In genomic region chr9:134305533-134305932, GRCh38 we compare ENCODE assay signal across 23 cellular contexts.
"Had no signal": no experiment of that assay in that cellular context is flagged by ENCODE, and none has a peak within 500 bp of the region (broad histone marks: within the 10 kb centered on the region; RNA-seq: fewer than 3 reads in every experiment).

No MANE protein-coding gene starts in this region.

- H3K36me3 ChIP-seq: esophagus squamous epithelium, lower lobe of right lung, prostate gland, right atrium auricular region, thyroid gland had no signal

- ATAC-seq: left ventricle myocardium superior; lower lobe of right lung; naive thymus-derived CD8-positive, alpha-beta T cell; stimulated activated naive CD8-positive, alpha-beta T cell treated with anti-CD3 and anti-CD28 coated beads, Interleukin-15, amount 100 ng/mL, for 72 hours had no signal

- H3K4me3 ChIP-seq: coronary artery, esophagus squamous epithelium, lower lobe of right lung, prostate gland, right atrium auricular region, skin epidermis, thyroid gland had no signal

- H3K4me1 ChIP-seq: esophagus squamous epithelium, lower lobe of right lung, prostate gland, right atrium auricular region, thyroid gland had no signal

- DNase-seq: dermis blood vessel endothelial cell; effector memory CD4-positive, alpha-beta T cell; erythroblast; esophagus squamous epithelium; foreskin melanocyte; hypothalamus; nephron progenitor cell; nucleus accumbens; stimulated activated CD4-positive, alpha-beta T cell treated with anti-CD3 and anti-CD28 coated beads, Interleukin-15, amount 100 ng/mL, for 24 hours; stimulated activated CD4-positive, alpha-beta T cell treated with anti-CD3 and anti-CD28 coated beads, Interleukin-4, amount 100 ng/mL, for 1 hour; stimulated activated CD8-positive, alpha-beta memory T cell treated with anti-CD3 and anti-CD28 coated beads, Interleukin-4, amount 100 ng/mL, for 48 hours; stimulated activated naive CD4-positive, alpha-beta T cell; stimulated activated naive CD8-positive, alpha-beta T cell treated with anti-CD3 and anti-CD28 coated beads, Interleukin-15, amount 100 ng/mL, for 72 hours; thyroid gland had no signal

- H3K27me3 ChIP-seq: right atrium auricular region, thyroid gland had no signal

- H3K27ac ChIP-seq: coronary artery, esophagus squamous epithelium, lower lobe of right lung, prostate gland, right atrium auricular region, skin epidermis, thyroid gland had no signal

- H3K9me3 ChIP-seq: esophagus squamous epithelium, lower lobe of right lung, prostate gland, right atrium auricular region, thyroid gland had no signal

- FAIRE-seq: endothelial cell of umbilical vein, keratinocyte had no signal
